ENCODE assay signal across 1 cellular context in the genomic region with DNA sequence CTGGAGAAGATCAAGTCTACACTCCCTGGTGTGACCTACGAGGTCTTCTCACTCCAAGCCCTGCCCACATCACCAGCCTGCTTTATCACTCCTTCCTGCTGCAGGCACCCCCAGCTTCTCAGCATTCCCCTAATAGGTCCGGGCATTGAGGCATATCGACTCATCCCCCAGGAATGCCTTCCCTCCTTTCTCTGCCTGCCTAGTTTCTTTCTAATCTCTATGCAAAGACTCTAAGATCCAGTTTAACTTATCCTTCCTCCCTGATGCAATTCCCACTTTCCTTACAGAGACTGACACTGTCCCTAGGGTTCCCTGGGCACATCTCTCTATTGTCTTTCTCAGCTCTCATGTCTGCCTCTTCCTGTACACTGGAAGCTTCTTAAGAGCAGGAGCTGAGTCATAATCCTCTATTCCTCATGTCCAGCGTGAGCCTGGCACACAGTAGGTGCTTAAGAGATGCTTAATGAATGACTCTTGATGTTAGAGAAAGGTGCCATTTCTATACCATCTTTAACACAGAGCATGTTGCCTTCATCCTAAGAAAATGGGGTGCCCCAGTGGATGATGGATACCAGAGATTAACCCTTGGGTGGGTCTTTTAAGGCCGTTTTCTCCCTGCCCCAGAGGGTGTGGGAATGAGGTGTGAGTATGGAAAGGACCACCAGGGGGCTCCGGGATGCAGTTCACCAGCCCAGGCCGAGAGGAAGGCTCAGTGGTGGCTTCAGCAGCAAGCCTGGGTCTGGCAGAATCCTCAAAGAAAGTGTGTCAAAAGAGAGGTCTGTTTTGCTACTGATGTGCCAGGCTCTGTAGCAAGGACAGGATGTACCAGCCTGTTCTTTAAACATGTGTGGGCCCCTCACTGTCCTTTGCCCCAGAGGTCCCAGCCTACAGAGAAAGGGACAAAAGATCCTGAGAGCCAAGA.
TF ChIP-seq lines count a peak whose summit lies in the region.

No MANE protein-coding gene starts in this region.

TF ChIP-seq in WTC11, 78 proteins besides CTCF, POLR2A, EP300 and RAD21 (continued from another document):
- TF ChIP-seq, protein P1, sequence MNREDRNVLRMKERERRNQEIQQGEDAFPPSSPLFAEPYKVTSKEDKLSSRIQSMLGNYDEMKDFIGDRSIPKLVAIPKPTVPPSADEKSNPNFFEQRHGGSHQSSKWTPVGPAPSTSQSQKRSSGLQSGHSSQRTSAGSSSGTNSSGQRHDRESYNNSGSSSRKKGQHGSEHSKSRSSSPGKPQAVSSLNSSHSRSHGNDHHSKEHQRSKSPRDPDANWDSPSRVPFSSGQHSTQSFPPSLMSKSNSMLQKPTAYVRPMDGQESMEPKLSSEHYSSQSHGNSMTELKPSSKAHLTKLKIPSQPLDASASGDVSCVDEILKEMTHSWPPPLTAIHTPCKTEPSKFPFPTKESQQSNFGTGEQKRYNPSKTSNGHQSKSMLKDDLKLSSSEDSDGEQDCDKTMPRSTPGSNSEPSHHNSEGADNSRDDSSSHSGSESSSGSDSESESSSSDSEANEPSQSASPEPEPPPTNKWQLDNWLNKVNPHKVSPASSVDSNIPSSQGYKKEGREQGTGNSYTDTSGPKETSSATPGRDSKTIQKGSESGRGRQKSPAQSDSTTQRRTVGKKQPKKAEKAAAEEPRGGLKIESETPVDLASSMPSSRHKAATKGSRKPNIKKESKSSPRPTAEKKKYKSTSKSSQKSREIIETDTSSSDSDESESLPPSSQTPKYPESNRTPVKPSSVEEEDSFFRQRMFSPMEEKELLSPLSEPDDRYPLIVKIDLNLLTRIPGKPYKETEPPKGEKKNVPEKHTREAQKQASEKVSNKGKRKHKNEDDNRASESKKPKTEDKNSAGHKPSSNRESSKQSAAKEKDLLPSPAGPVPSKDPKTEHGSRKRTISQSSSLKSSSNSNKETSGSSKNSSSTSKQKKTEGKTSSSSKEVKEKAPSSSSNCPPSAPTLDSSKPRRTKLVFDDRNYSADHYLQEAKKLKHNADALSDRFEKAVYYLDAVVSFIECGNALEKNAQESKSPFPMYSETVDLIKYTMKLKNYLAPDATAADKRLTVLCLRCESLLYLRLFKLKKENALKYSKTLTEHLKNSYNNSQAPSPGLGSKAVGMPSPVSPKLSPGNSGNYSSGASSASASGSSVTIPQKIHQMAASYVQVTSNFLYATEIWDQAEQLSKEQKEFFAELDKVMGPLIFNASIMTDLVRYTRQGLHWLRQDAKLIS (CRISPR knock-in tag; IDR thresholded peaks at IDR 0.05; ENCODE audit: borderline replicate concordance), result no peak
